1 cellular context compared by ENCODE assay signal in the genomic region with DNA sequence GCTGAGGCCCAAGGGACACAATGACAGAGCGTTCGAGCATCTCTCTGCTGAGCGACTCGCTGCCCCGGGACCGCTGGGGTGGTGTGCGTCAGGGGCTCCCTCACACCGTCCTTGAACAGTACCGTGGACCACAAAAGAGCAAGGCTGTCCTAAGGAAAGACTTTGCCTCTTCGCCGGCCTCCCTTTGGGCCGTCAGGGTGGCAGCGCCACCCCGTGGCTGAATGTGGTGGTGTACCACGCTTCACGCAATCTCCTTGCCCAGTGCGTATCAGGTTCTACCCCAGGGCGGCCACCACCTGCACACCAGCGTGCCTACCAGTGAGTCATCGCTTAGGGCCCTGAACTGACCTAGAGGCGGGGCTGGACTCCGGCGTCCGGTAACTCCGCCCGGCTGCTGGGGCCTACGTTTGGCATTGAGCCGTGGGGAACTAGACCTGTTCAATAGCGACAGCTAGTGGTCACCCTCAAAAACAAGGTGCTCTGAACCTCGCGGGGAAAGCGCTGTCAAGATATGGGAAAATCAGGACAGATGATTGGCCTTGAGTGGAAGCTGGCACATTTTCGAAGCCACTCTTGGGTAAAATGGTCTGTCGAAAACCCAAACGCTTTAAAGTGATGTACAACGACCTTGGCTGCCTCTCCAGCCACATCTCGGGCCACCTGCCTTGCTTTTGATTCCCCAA.
TF ChIP-seq lines count a peak whose summit lies in the region.

No MANE protein-coding gene starts in this region.

TF ChIP-seq in K562, 482 proteins besides CTCF, POLR2A, EP300 and RAD21 (continued from another document and continues in another):
- TF ChIP-seq CBX5 (IDR thresholded peaks at IDR 0.05; ENCODE audit: borderline replicate concordance, low read depth) (no peak), DMBX1 (CRISPR knock-in tag; IDR thresholded peaks at IDR 0.05; ENCODE audit: borderline replicate concordance) (no peak), ZBTB1 (CRISPR knock-in tag; IDR thresholded peaks at IDR 0.05; ENCODE audit: borderline replicate concordance, low read depth) (peak; percentile 77; the same call in 1 of the 2 replicates), FOXA3 (CRISPR knock-in tag; conservative IDR thresholded peaks at IDR 0.05 in 1 of 2, IDR thresholded peaks at IDR 0.05 in 1 of 2) (no peak), ELF1 (tag; IDR thresholded peaks at IDR 0.05) (no peak), NCOA4 (IDR thresholded peaks at IDR 0.05; ENCODE audit: partially characterized antibody) (no peak), ZKSCAN3 (CRISPR knock-in tag; IDR thresholded peaks at IDR 0.05) (no peak), BHLHE40 (IDR thresholded peaks at IDR 0.05; ENCODE audit: low read length) (peak; percentile 75), COPS2 (conservative IDR thresholded peaks at IDR 0.05) (no peak), ZNF644 (tag; IDR thresholded peaks at IDR 0.05; ENCODE audit: low read depth) (no peak), STAG1 (CRISPR knock-in tag; IDR thresholded peaks at IDR 0.05; ENCODE audit: borderline replicate concordance) (no peak; the same call in 1 of the 2 replicates), CBX3 (IDR thresholded peaks at IDR 0.05; ENCODE audit: borderline replicate concordance in 1 of 2, low read length in 2 of 2) (peak in 1 of 2 experiments; percentile 85; a peak in 1 of 3 replicates), ZBTB7A (IDR thresholded peaks at IDR 0.05; ENCODE audit: borderline replicate concordance, control insufficient read depth, low read depth, low read length) (no peak; the same call in 1 of the 2 replicates), CBFA2T2 (conservative IDR thresholded peaks at IDR 0.05) (peak; percentile 25; the same call in 1 of the 2 replicates), ILF3 (IDR thresholded peaks at IDR 0.05; ENCODE audit: borderline replicate concordance) (no peak), RBM17 (IDR thresholded peaks at IDR 0.05; ENCODE audit: borderline replicate concordance, low read depth, low read length) (no peak), SIX5 (IDR thresholded peaks at IDR 0.05; ENCODE audit: borderline replicate concordance in 1 of 2, insufficient read depth in 1 of 2, low read depth in 1 of 2, low read length in 2 of 2) (no peak), ZC3H8 (IDR thresholded peaks at IDR 0.05) (no peak), RAD51 (IDR thresholded peaks at IDR 0.05; ENCODE audit: borderline replicate concordance, low read depth) (no peak; the same call in 1 of the 2 replicates), POLR2B (IDR thresholded peaks at IDR 0.05; ENCODE audit: low read depth, partially characterized antibody) (no peak), MED1 (CRISPR knock-in tag; IDR thresholded peaks at IDR 0.05; ENCODE audit: borderline replicate concordance) (no peak), SUPT5H (IDR thresholded peaks at IDR 0.05) (no peak), LCOR (CRISPR knock-in tag; IDR thresholded peaks at IDR 0.05) (peak; percentile 85), MIER1 (IDR thresholded peaks at IDR 0.05; ENCODE audit: low read depth) (0 out of 2 replicates have a peak, but pooled peaks have one; percentile 17), PURB (CRISPR knock-in tag; IDR thresholded peaks at IDR 0.05; ENCODE audit: low read depth) (no peak), NFATC3 (IDR thresholded peaks at IDR 0.05) (no peak), NEUROD1 (IDR thresholded peaks at IDR 0.05; ENCODE audit: borderline replicate concordance, low read depth, low read length, partially characterized antibody) (peak; percentile 11), KAT7 (CRISPR knock-in tag; IDR thresholded peaks at IDR 0.05; ENCODE audit: borderline replicate concordance) (peak; percentile 77; the same call in 1 of the 2 replicates), MCM3 (IDR thresholded peaks at IDR 0.05) (no peak), HDAC3 (IDR thresholded peaks at IDR 0.05; ENCODE audit: borderline replicate concordance, partially characterized antibody) (no peak), CXXC5 (CRISPR knock-in tag; IDR thresholded peaks at IDR 0.05) (peak; percentile 93), NFRKB (IDR thresholded peaks at IDR 0.05; ENCODE audit: low read depth) (no peak), TAF9B (IDR thresholded peaks at IDR 0.05; ENCODE audit: partially characterized antibody) (no peak), HDAC8 (tag; IDR thresholded peaks at IDR 0.05) (no peak), CHD1 (IDR thresholded peaks at IDR 0.05; ENCODE audit: low read length) (no peak), ZNF175 (CRISPR knock-in tag; IDR thresholded peaks at IDR 0.05; ENCODE audit: low read depth) (0 out of 2 replicates have a peak, but pooled peaks have one; percentile 44)
- TF ChIP-seq, protein P1, sequence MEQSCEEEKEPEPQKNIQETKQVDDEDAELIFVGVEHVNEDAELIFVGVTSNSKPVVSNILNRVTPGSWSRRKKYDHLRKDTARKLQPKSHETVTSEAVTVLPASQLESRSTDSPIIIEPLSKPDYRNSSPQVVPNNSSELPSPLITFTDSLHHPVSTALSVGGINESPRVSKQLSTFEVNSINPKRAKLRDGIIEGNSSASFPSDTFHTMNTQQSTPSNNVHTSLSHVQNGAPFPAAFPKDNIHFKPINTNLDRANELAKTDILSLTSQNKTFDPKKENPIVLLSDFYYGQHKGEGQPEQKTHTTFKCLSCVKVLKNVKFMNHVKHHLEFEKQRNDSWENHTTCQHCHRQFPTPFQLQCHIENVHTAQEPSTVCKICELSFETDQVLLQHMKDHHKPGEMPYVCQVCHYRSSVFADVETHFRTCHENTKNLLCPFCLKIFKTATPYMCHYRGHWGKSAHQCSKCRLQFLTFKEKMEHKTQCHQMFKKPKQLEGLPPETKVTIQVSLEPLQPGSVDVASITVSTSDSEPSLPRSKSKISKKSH (CRISPR knock-in tag; IDR thresholded peaks at IDR 0.05): no peak
- TF ChIP-seq, protein P2, sequence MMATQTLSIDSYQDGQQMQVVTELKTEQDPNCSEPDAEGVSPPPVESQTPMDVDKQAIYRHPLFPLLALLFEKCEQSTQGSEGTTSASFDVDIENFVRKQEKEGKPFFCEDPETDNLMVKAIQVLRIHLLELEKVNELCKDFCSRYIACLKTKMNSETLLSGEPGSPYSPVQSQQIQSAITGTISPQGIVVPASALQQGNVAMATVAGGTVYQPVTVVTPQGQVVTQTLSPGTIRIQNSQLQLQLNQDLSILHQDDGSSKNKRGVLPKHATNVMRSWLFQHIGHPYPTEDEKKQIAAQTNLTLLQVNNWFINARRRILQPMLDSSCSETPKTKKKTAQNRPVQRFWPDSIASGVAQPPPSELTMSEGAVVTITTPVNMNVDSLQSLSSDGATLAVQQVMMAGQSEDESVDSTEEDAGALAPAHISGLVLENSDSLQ (IDR thresholded peaks at IDR 0.05): no peak
- TF ChIP-seq, protein P3, sequence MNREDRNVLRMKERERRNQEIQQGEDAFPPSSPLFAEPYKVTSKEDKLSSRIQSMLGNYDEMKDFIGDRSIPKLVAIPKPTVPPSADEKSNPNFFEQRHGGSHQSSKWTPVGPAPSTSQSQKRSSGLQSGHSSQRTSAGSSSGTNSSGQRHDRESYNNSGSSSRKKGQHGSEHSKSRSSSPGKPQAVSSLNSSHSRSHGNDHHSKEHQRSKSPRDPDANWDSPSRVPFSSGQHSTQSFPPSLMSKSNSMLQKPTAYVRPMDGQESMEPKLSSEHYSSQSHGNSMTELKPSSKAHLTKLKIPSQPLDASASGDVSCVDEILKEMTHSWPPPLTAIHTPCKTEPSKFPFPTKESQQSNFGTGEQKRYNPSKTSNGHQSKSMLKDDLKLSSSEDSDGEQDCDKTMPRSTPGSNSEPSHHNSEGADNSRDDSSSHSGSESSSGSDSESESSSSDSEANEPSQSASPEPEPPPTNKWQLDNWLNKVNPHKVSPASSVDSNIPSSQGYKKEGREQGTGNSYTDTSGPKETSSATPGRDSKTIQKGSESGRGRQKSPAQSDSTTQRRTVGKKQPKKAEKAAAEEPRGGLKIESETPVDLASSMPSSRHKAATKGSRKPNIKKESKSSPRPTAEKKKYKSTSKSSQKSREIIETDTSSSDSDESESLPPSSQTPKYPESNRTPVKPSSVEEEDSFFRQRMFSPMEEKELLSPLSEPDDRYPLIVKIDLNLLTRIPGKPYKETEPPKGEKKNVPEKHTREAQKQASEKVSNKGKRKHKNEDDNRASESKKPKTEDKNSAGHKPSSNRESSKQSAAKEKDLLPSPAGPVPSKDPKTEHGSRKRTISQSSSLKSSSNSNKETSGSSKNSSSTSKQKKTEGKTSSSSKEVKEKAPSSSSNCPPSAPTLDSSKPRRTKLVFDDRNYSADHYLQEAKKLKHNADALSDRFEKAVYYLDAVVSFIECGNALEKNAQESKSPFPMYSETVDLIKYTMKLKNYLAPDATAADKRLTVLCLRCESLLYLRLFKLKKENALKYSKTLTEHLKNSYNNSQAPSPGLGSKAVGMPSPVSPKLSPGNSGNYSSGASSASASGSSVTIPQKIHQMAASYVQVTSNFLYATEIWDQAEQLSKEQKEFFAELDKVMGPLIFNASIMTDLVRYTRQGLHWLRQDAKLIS (CRISPR knock-in tag; IDR thresholded peaks at IDR 0.05): no peak; the same call in 1 of the 2 replicates
- TF ChIP-seq, protein P4, sequence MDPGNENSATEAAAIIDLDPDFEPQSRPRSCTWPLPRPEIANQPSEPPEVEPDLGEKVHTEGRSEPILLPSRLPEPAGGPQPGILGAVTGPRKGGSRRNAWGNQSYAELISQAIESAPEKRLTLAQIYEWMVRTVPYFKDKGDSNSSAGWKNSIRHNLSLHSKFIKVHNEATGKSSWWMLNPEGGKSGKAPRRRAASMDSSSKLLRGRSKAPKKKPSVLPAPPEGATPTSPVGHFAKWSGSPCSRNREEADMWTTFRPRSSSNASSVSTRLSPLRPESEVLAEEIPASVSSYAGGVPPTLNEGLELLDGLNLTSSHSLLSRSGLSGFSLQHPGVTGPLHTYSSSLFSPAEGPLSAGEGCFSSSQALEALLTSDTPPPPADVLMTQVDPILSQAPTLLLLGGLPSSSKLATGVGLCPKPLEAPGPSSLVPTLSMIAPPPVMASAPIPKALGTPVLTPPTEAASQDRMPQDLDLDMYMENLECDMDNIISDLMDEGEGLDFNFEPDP (CRISPR knock-in tag; IDR thresholded peaks at IDR 0.05): no peak
- TF ChIP-seq, protein P5, sequence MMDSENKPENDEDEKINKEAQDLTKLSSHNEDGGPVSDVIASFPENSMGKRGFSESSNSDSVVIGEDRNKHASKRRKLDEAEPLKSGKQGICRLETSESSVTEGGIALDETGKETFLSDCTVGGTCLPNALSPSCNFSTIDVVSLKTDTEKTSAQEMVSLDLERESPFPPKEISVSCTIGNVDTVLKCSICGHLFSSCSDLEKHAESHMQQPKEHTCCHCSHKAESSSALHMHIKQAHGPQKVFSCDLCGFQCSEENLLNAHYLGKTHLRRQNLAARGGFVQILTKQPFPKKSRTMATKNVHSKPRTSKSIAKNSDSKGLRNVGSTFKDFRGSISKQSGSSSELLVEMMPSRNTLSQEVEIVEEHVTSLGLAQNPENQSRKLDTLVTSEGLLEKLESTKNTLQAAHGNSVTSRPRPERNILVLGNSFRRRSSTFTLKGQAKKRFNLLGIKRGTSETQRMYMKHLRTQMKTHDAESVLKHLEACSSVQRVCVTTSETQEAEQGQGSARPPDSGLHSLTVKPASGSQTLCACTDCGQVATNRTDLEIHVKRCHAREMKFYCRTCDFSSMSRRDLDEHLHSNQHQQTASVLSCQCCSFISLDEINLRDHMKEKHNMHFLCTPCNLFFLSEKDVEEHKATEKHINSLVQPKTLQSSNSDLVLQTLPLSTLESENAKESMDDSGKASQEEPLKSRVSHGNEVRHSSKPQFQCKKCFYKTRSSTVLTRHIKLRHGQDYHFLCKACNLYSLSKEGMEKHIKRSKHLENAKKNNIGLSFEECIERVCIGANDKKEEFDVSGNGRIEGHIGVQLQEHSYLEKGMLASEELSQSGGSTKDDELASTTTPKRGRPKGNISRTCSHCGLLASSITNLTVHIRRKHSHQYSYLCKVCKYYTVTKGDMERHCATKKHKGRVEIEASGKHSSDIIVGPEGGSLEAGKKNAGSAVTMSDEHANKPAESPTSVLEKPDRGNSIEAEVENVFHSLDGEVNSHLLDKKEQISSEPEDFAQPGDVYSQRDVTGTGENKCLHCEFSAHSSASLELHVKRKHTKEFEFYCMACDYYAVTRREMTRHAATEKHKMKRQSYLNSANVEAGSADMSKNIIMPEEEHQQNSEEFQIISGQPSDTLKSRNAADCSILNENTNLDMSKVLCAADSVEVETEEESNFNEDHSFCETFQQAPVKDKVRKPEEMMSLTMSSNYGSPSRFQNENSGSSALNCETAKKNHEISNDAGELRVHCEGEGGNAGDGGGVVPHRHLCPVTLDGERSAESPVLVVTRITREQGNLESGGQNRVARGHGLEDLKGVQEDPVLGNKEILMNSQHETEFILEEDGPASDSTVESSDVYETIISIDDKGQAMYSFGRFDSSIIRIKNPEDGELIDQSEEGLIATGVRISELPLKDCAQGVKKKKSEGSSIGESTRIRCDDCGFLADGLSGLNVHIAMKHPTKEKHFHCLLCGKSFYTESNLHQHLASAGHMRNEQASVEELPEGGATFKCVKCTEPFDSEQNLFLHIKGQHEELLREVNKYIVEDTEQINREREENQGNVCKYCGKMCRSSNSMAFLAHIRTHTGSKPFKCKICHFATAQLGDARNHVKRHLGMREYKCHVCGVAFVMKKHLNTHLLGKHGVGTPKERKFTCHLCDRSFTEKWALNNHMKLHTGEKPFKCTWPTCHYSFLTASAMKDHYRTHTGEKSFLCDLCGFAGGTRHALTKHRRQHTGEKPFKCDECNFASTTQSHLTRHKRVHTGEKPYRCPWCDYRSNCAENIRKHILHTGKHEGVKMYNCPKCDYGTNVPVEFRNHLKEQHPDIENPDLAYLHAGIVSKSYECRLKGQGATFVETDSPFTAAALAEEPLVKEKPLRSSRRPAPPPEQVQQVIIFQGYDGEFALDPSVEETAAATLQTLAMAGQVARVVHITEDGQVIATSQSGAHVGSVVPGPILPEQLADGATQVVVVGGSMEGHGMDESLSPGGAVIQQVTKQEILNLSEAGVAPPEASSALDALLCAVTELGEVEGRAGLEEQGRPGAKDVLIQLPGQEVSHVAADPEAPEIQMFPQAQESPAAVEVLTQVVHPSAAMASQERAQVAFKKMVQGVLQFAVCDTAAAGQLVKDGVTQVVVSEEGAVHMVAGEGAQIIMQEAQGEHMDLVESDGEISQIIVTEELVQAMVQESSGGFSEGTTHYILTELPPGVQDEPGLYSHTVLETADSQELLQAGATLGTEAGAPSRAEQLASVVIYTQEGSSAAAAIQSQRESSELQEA (IDR thresholded peaks at IDR 0.05; ENCODE audit: low read depth): no peak
- TF ChIP-seq, protein P6, sequence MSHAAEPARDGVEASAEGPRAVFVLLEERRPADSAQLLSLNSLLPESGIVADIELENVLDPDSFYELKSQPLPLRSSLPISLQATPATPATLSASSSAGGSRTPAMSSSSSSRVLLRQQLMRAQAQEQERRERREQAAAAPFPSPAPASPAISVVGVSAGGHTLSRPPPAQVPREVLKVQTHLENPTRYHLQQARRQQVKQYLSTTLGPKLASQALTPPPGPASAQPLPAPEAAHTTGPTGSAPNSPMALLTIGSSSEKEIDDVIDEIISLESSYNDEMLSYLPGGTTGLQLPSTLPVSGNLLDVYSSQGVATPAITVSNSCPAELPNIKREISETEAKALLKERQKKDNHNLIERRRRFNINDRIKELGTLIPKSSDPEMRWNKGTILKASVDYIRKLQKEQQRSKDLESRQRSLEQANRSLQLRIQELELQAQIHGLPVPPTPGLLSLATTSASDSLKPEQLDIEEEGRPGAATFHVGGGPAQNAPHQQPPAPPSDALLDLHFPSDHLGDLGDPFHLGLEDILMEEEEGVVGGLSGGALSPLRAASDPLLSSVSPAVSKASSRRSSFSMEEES (CRISPR knock-in tag; IDR thresholded peaks at IDR 0.05): no peak
